ENCODE assay signal across 1 cellular context in genomic region chr9:76394023-76394895, GRCh38.
TF ChIP-seq lines count a peak whose summit lies in the region.

Gene RFK, minus strand, starts transcription at chr9:76394426. Its CDS starts 255 bp downstream, at chr9:76394171.

TF ChIP-seq in K562, 482 proteins besides CTCF, POLR2A, EP300 and RAD21 (continued from another document and continues in another):
- peak; percentile 45; the same call in 1 of the 2 replicates for TF ChIP-seq CREB3L1 (IDR thresholded peaks at IDR 0.05; ENCODE audit: borderline replicate concordance, low read depth)
- no peak for TF ChIP-seq CHAMP1 (IDR thresholded peaks at IDR 0.05)
- TF ChIP-seq ELF4 (CRISPR knock-in tag; IDR thresholded peaks at IDR 0.05) = no peak
- no peak for TF ChIP-seq ZBTB43 (CRISPR knock-in tag; IDR thresholded peaks at IDR 0.05)
- TF ChIP-seq MAFK (IDR thresholded peaks at IDR 0.05; ENCODE audit: low read length) = no peak
- TF ChIP-seq NCOA6 (IDR thresholded peaks at IDR 0.05) = peak; percentile 64; the same call in 1 of the 2 replicates
- TF ChIP-seq NELFE (IDR thresholded peaks at IDR 0.05; ENCODE audit: insufficient read depth, insufficient read length) = no peak
- no peak for TF ChIP-seq ZNF384 (IDR thresholded peaks at IDR 0.05; ENCODE audit: low read depth, low read length)
- no peak for TF ChIP-seq BMI1 (IDR thresholded peaks at IDR 0.05; ENCODE audit: low read length)
- TF ChIP-seq SMC3 (conservative IDR thresholded peaks at IDR 0.05; ENCODE audit: insufficient read depth, low read depth, low read length) = no peak; the same call in 1 of the 2 replicates
- TF ChIP-seq ZNF592 (IDR thresholded peaks at IDR 0.05) = no peak
- no peak for TF ChIP-seq TSC22D4 (tag; IDR thresholded peaks at IDR 0.05)
- TF ChIP-seq ZNF644 (tag; IDR thresholded peaks at IDR 0.05; ENCODE audit: low read depth) = no peak
- no peak for TF ChIP-seq KAT8 (IDR thresholded peaks at IDR 0.05; ENCODE audit: low read depth)
- TF ChIP-seq BDP1 (IDR thresholded peaks at IDR 0.05; ENCODE audit: insufficient read depth, insufficient read length) = no peak
- TF ChIP-seq NFE2L1 (tag; IDR thresholded peaks at IDR 0.05; ENCODE audit: borderline replicate concordance, low read depth) = no peak
- no peak for TF ChIP-seq ZKSCAN1 (IDR thresholded peaks at IDR 0.05; ENCODE audit: low read depth, low read length)
- TF ChIP-seq NR4A1 (CRISPR knock-in tag; IDR thresholded peaks at IDR 0.05) = no peak
- no peak for TF ChIP-seq NR4A1 (tag; IDR thresholded peaks at IDR 0.05)
- TF ChIP-seq ID3 (CRISPR knock-in tag; IDR thresholded peaks at IDR 0.05) = no peak
- no peak for TF ChIP-seq ID3 (tag; IDR thresholded peaks at IDR 0.05)
- TF ChIP-seq BCLAF1 (IDR thresholded peaks at IDR 0.05; ENCODE audit: borderline replicate concordance in 1 of 2, control insufficient read depth in 1 of 2, low read depth in 2 of 2, low read length in 1 of 2) = no peak
- TF ChIP-seq NFRKB (IDR thresholded peaks at IDR 0.05; ENCODE audit: low read depth) = no peak
- TF ChIP-seq U2AF1 (optimal IDR thresholded peaks at IDR 0.05; ENCODE audit: low read depth, low read length) = no peak
- no peak for TF ChIP-seq ADNP (tag; IDR thresholded peaks at IDR 0.05)
- no peak for TF ChIP-seq ZNF436 (CRISPR knock-in tag; IDR thresholded peaks at IDR 0.05)
- TF ChIP-seq NR1H2 (CRISPR knock-in tag; IDR thresholded peaks at IDR 0.05) = no peak
- no peak for TF ChIP-seq NFIX (CRISPR knock-in tag; IDR thresholded peaks at IDR 0.05; ENCODE audit: low read depth)
- no peak for TF ChIP-seq ARID3B (CRISPR knock-in tag; IDR thresholded peaks at IDR 0.05; ENCODE audit: borderline replicate concordance)
- TF ChIP-seq TARDBP (IDR thresholded peaks at IDR 0.05) = no peak
- no peak for TF ChIP-seq ZNF253 (CRISPR knock-in tag; conservative IDR thresholded peaks at IDR 0.05)
- TF ChIP-seq SIX5 (IDR thresholded peaks at IDR 0.05; ENCODE audit: borderline replicate concordance in 1 of 2, insufficient read depth in 1 of 2, low read depth in 1 of 2, low read length in 2 of 2) = no peak
- TF ChIP-seq OTX1 (CRISPR knock-in tag; IDR thresholded peaks at IDR 0.05) = no peak
- no peak for TF ChIP-seq MTF1 (CRISPR knock-in tag; IDR thresholded peaks at IDR 0.05; ENCODE audit: borderline replicate concordance)
- no peak for TF ChIP-seq MITF (IDR thresholded peaks at IDR 0.05)
- no peak for TF ChIP-seq NFYB (IDR thresholded peaks at IDR 0.05; ENCODE audit: extremely low read depth, insufficient read length)
- no peak for TF ChIP-seq ELK1 (CRISPR knock-in tag; IDR thresholded peaks at IDR 0.05)
- TF ChIP-seq ZNF24 (IDR thresholded peaks at IDR 0.05) = no peak; the same call in 1 of the 2 replicates
- no peak for TF ChIP-seq NR2F6 (CRISPR knock-in tag; IDR thresholded peaks at IDR 0.05)
- TF ChIP-seq CC2D1A (IDR thresholded peaks at IDR 0.05) = no peak
- TF ChIP-seq NCOA2 (IDR thresholded peaks at IDR 0.05; ENCODE audit: partially characterized antibody in 2 of 2) = no peak
- no peak for TF ChIP-seq E2F5 (CRISPR knock-in tag; IDR thresholded peaks at IDR 0.05)
- TF ChIP-seq THRAP3 (IDR thresholded peaks at IDR 0.05; ENCODE audit: borderline replicate concordance) = no peak
- TF ChIP-seq MED1 (CRISPR knock-in tag; IDR thresholded peaks at IDR 0.05; ENCODE audit: borderline replicate concordance) = no peak
- peak; percentile 59; the same call in 1 of the 2 replicates for TF ChIP-seq RNF2 (IDR thresholded peaks at IDR 0.05)
- TF ChIP-seq TBL1XR1 (IDR thresholded peaks at IDR 0.05; ENCODE audit: low read length in 2 of 2) = no peak
- TF ChIP-seq XRCC3 (IDR thresholded peaks at IDR 0.05) = no peak
- no peak for TF ChIP-seq FOXK1 (CRISPR knock-in tag; IDR thresholded peaks at IDR 0.05; ENCODE audit: borderline replicate concordance)
- TF ChIP-seq KDM2B (CRISPR knock-in tag; IDR thresholded peaks at IDR 0.05) = no peak
- no peak for TF ChIP-seq PURB (CRISPR knock-in tag; IDR thresholded peaks at IDR 0.05; ENCODE audit: low read depth)
- no peak for TF ChIP-seq BCOR (IDR thresholded peaks at IDR 0.05)
- no peak for TF ChIP-seq ZNF140 (CRISPR knock-in tag; IDR thresholded peaks at IDR 0.05)
- TF ChIP-seq SETDB1 (IDR thresholded peaks at IDR 0.05; ENCODE audit: low read length) = no peak
- peak; percentile 42; the same call in 1 of the 2 replicates for TF ChIP-seq MYC (IDR thresholded peaks at IDR 0.05; ENCODE audit: low read depth, low read length)
- TF ChIP-seq MYC (CRISPR knock-in tag; IDR thresholded peaks at IDR 0.05; ENCODE audit: borderline replicate concordance, low read depth) = no peak
